ENCODE assay signal across 18 cellular contexts in genomic region chr5:6900247-6900646, GRCh38.
DNase-seq lines count a peak whose midpoint lies in the region; ATAC-seq and TF ChIP-seq lines count a peak whose summit lies in the region.
"Had no signal": no experiment of that assay in that cellular context is flagged by ENCODE, and none has a peak within 500 bp of the region (broad histone marks: within the 10 kb centered on the region; RNA-seq: fewer than 3 reads in every experiment).

No MANE protein-coding gene starts in this region.

- no peak overlapping the region for H3K27ac ChIP-seq in GM23338 (ENCODE audit: low read depth)
- H3K27ac ChIP-seq in hepatocyte = peak overlapping the region; percentile 67
- H3K27ac ChIP-seq: GM23248, SJSA1 had no signal

- H3K9me3 Mint-ChIP-seq in GM23338 (no peaks in the 10 kb centered on the region; the same call in 2 of the 3 replicates), progenitor cell of endocrine pancreas (ENCODE audit: low read depth) (peaks cover 25% of the 10 kb centered on the region)

- H4K20me1 ChIP-seq in GM23338 (replicated peaks; ENCODE audit: insufficient read depth) (no peaks in the 10 kb centered on the region), hepatocyte (ENCODE audit: insufficient read depth, poor library complexity, severe bottlenecking) (no peaks in the 10 kb centered on the region)

- no peak overlapping the region for H3K4me3 ChIP-seq in GM23338
- H3K4me3 ChIP-seq in hepatocyte = no peak overlapping the region
- H3K4me3 ChIP-seq: GM23248, HAP-1, SJSA1 had no signal

- no peaks in the 10 kb centered on the region for H3F3A ChIP-seq in GM23338 (replicated peaks; ENCODE audit: low read depth)

- H3K27me3 Mint-ChIP-seq in GM23338 (ENCODE audit: insufficient read depth, low read depth, poor library complexity) (no peaks in the 10 kb centered on the region), progenitor cell of endocrine pancreas (no peaks in the 10 kb centered on the region)
- H3K27me3 Mint-ChIP-seq: IgD-negative memory B cell had no signal

- H3K4me2 ChIP-seq in GM23338 = no peak overlapping the region
- peak overlapping the region; percentile 11 for H3K4me2 ChIP-seq in hepatocyte

- TF ChIP-seq CTCF in GM23338 (conservative IDR thresholded peaks at IDR 0.05; ENCODE audit: low read depth in 2 of 2) (no peak), hepatocyte (IDR thresholded peaks at IDR 0.05; ENCODE audit: poor library complexity) (no peak), progenitor cell of endocrine pancreas (IDR thresholded peaks at IDR 0.05; ENCODE audit: unreplicated experiment) (no peak)

- ATAC-seq in GM23338 (no peak), HG03565 (IDR thresholded peaks at IDR 0.05; ENCODE audit: unreplicated experiment) (no peak)
- ATAC-seq: Right ventricle myocardium inferior had no signal

- H3K36me3 Mint-ChIP-seq in GM23338 (ENCODE audit: low read depth) (no peaks in the 10 kb centered on the region), progenitor cell of endocrine pancreas (ENCODE audit: insufficient read depth) (peaks cover 7% of the 10 kb centered on the region)
- H3K36me3 Mint-ChIP-seq: CD14-positive monocyte, IgD-negative memory B cell had no signal

- H3K4me1 ChIP-seq in GM23338 (ENCODE audit: insufficient read depth) (no peaks in the 10 kb centered on the region), hepatocyte (ENCODE audit: insufficient read depth) (no peaks in the 10 kb centered on the region)
- H3K4me1 ChIP-seq: HAP-1, SJSA1 had no signal

- H3K27ac Mint-ChIP-seq in GM23338 (no peak overlapping the region), progenitor cell of endocrine pancreas (peak overlapping the region; percentile 97)
- H3K27ac Mint-ChIP-seq: CD14-positive monocyte, IgD-negative memory B cell had no signal

- H3K9me2 ChIP-seq in GM23338 (ENCODE audit: insufficient read depth) (peaks cover 9% of the 10 kb centered on the region; the same call in 1 of the 2 replicates), hepatocyte (replicated peaks; ENCODE audit: insufficient read depth) (no peaks in the 10 kb centered on the region)

- intact Hi-C loops in posterior vena cava (cut with DNase I) = no loop called here

- H3K79me2 ChIP-seq in GM23338 (replicated peaks; ENCODE audit: insufficient read depth) (no peaks in the 10 kb centered on the region), hepatocyte (no peaks in the 10 kb centered on the region)

- H3K36me3 ChIP-seq in GM23338 (ENCODE audit: insufficient read depth) = no peaks in the 10 kb centered on the region
- no peaks in the 10 kb centered on the region for H3K36me3 ChIP-seq in hepatocyte (replicated peaks; ENCODE audit: insufficient read depth, low read depth)
- H3K36me3 ChIP-seq: HAP-1, SJSA1 had no signal

- WGBS in hepatocyte (ENCODE audit: low lambda C conversion rate, missing lambda C conversion rate) = 90% methylated on average over 4 of the region's 4 CpGs

- H2AFZ ChIP-seq in GM23338 (peak overlapping the region; percentile 91), hepatocyte (peak overlapping the region; percentile 16)
- H2AFZ ChIP-seq: GM23248 had no signal

- no peak overlapping the region for H3K4me3 Mint-ChIP-seq in GM23338
- peak overlapping the region; percentile 29 for H3K4me3 Mint-ChIP-seq in progenitor cell of endocrine pancreas (ENCODE audit: low read depth)
- H3K4me3 Mint-ChIP-seq: CD14-positive monocyte, IgD-negative memory B cell had no signal

- H3K4me1 Mint-ChIP-seq in GM23338 = no peaks in the 10 kb centered on the region
- peaks cover 27% of the 10 kb centered on the region for H3K4me1 Mint-ChIP-seq in progenitor cell of endocrine pancreas (ENCODE audit: low read depth)
- H3K4me1 Mint-ChIP-seq: CD14-positive monocyte, IgD-negative memory B cell had no signal

- H3K27me3 ChIP-seq in GM23338 (ENCODE audit: insufficient read depth) (no peaks in the 10 kb centered on the region), hepatocyte (no peaks in the 10 kb centered on the region)

- DNase-seq in NCI-H1092 treated with DMSO at 0.1 percent for 48 hours (lab: John Stamatoyannopoulos, UW) = peak; percentile 58
- DNase-seq in NCI-H1092 (lab: John Stamatoyannopoulos, UW) = no peak
- DNase-seq in GM23338 (ENCODE audit: low spot score) = no peak
- DNase-seq in hepatocyte (ENCODE audit: low spot score) = no peak
- DNase-seq in progenitor cell of endocrine pancreas (ENCODE audit: low spot score, unreplicated experiment) = no peak
- DNase-seq in posterior vena cava (ENCODE audit: low spot score) = no peak
- no peak for DNase-seq in T-helper 9 cell
- DNase-seq: GM23248, Karpas-422, NCI-H2171, OCI-M1, T-helper 1 cell had no signal

- H3K9me3 ChIP-seq in hepatocyte (ENCODE audit: low read depth) = no peaks in the 10 kb centered on the region
- H3K9me3 ChIP-seq: HAP-1 had no signal

TF ChIP-seq in GM23338, 12 proteins besides CTCF, POLR2A, EP300 and RAD21:
- no peak for TF ChIP-seq REST (IDR thresholded peaks at IDR 0.05; ENCODE audit: unreplicated experiment)
- TF ChIP-seq POLR2AphosphoS5 (IDR thresholded peaks at IDR 0.05; ENCODE audit: low read depth) = no peak
- TF ChIP-seq ETS1 (IDR thresholded peaks at IDR 0.05) = no peak
TF ChIP-seq in GM23338: peak in this region for 0.
